In genomic region chr1:116286541-116286971, GRCh38 we compare ENCODE assay signal across 16 cellular contexts.
A peak's percentile ranks its signal among the peaks of the same experiment; 100 is the strongest.
DNase-seq lines count a peak whose midpoint lies in the region; ATAC-seq and TF ChIP-seq lines count a peak whose summit lies in the region.
"Had no signal": no experiment of that assay in that cellular context is flagged by ENCODE, and none has a peak within 500 bp of the region (broad histone marks: within the 10 kb centered on the region; RNA-seq: fewer than 3 reads in every experiment).

No MANE protein-coding gene starts in this region.

- H3F3A ChIP-seq in PC-3 (ENCODE audit: low read length, unreplicated experiment) = peaks cover 6% of the 10 kb centered on the region

- TF ChIP-seq POLR2A in esophagus muscularis mucosa (IDR thresholded peaks at IDR 0.05; ENCODE audit: low read depth) = no peak

- no peaks in the 10 kb centered on the region for H3K79me2 ChIP-seq in PC-3 (ENCODE audit: low read length)

- no peak overlapping the region for H3K4me2 ChIP-seq in PC-3 (ENCODE audit: low read length)

- no peak overlapping the region for H3K4me3 ChIP-seq in GM12865 (ENCODE audit: low read depth, low read length)
- no peak overlapping the region for H3K4me3 ChIP-seq in PC-3 (ENCODE audit: low read length)
- no peak overlapping the region for H3K4me3 ChIP-seq in esophagus muscularis mucosa
- H3K4me3 ChIP-seq: heart left ventricle, spleen had no signal

- intact Hi-C loops in PC-3 (cut with micrococcal nuclease) = loop anchor here (10.0 kb wide), 1 partner anchor 52 kb away; no protein-coding TSS in a partner anchor
- intact Hi-C loops in esophagus muscularis mucosa (cut with DNase I) = no loop called here

- H3K4me1 ChIP-seq in PC-3 (ENCODE audit: insufficient read depth, low read length) = peaks cover 30% of the 10 kb centered on the region
- no peaks in the 10 kb centered on the region for H3K4me1 ChIP-seq in esophagus muscularis mucosa
- H3K4me1 ChIP-seq: heart left ventricle, spleen had no signal

- no peak for TF ChIP-seq CTCF in GM12865 (IDR thresholded peaks at IDR 0.05; ENCODE audit: insufficient read depth, low read depth, low read length, missing control alignments)
- no peak for TF ChIP-seq CTCF in PC-3 (conservative IDR thresholded peaks at IDR 0.05; ENCODE audit: low read depth, low read length)
- no peak for TF ChIP-seq CTCF in esophagus muscularis mucosa (IDR thresholded peaks at IDR 0.05)

- no TSS peak for BruUV-seq in PC-3 (replicated peaks; lab: Mats Ljungman, UMichigan)

- H3K9ac ChIP-seq in PC-3 (ENCODE audit: low read length) = no peak overlapping the region

- CTCF ChIA-PET in PC-3 (lab: Charles Lee) = no interaction called here

- WGBS in esophagus muscularis mucosa = 88% methylated on average over 1 of the region's 1 CpG

- H3K27ac ChIP-seq in PC-3 (ENCODE audit: low read length) (no peak overlapping the region), esophagus muscularis mucosa (replicated peaks in 1 of 4) (no peak overlapping the region)
- H3K27ac ChIP-seq: heart left ventricle, spleen had no signal

- no peak for ATAC-seq in PC-3
- ATAC-seq: heart left ventricle, left ventricle myocardium superior had no signal

- no peaks in the 10 kb centered on the region for H3K9me2 ChIP-seq in PC-3 (replicated peaks; ENCODE audit: low read length)

- no peaks in the 10 kb centered on the region for H4K20me1 ChIP-seq in PC-3 (ENCODE audit: low read length)

- H3K9me3 ChIP-seq in PC-3 (ENCODE audit: low read length) (no peaks in the 10 kb centered on the region), esophagus muscularis mucosa (peaks cover 0 to 7% (median 0%) of the 10 kb centered on the region in 4 donors)

- peak; percentile 23 for DNase-seq in GM12865 (ENCODE audit: low read depth)
- peak; percentile 42 for DNase-seq in PC-3
- DNase-seq in esophagus muscularis mucosa (ENCODE audit: extremely low spot score) = peak; percentile 57
- peak; percentile 15 for DNase-seq in retina
- DNase-seq in NCI-H128 (lab: John Stamatoyannopoulos, UW; ENCODE audit: unreplicated experiment) = no peak
- no peak for DNase-seq in T-helper 1 cell
- DNase-seq in T-helper 9 cell = no peak
- DNase-seq: activated T-cell treated with anti-CD3 and anti-CD28 coated beads, Interleukin-2, amount 50 U/mL, for 1 hour; anterior cingulate cortex; CD8-positive, alpha-beta memory T cell; effector CD4-positive, alpha-beta T cell; heart left ventricle; left ventricle myocardium superior; NCI-H1930; NK-92 treated with Interleukin-12 subunit alpha and Interleukin-12 subunit beta, amount 100 ng/mL, for 24 hours; spleen had no signal

- TF ChIP-seq EP300 in esophagus muscularis mucosa (IDR thresholded peaks at IDR 0.05) = no peak

- no peak overlapping the region for H2AFZ ChIP-seq in PC-3 (ENCODE audit: low read length)

- no peaks in the 10 kb centered on the region for H3K27me3 ChIP-seq in PC-3 (ENCODE audit: low read length)
- no peaks in the 10 kb centered on the region for H3K27me3 ChIP-seq in esophagus muscularis mucosa
- H3K27me3 ChIP-seq: heart left ventricle, spleen had no signal

- H3K36me3 ChIP-seq in PC-3 (ENCODE audit: low read depth, low read length) (no peaks in the 10 kb centered on the region), esophagus muscularis mucosa (no peaks in the 10 kb centered on the region)
- H3K36me3 ChIP-seq: heart left ventricle, spleen had no signal

- POLR2A ChIA-PET in PC-3 (lab: Charles Lee; ENCODE audit: unreplicated experiment) = no interaction called here

Comparison
In these comparisons a context has a peak if more than half of its experiments do, and no peak if none do; other contexts are left out.
1. DNase-seq: peak in GM12865 (single experiment), PC-3 (single experiment), esophagus muscularis mucosa (single experiment) and retina (single experiment); none in NCI-H128 (single experiment), T-helper 1 cell (0 of 5) and T-helper 9 cell (single experiment).